1 cellular context compared by ENCODE assay signal in genomic region chr1:107142370-107142668, GRCh38.
TF ChIP-seq lines count a peak whose summit lies in the region.

No MANE protein-coding gene starts in this region.

TF ChIP-seq in K562, 482 proteins besides CTCF, POLR2A, EP300 and RAD21:
- TF ChIP-seq STAT6 (CRISPR knock-in tag; IDR thresholded peaks at IDR 0.05) (no peak), SPI1 (IDR thresholded peaks at IDR 0.05; ENCODE audit: borderline replicate concordance, low read depth, low read length) (no peak), SMARCC2 (IDR thresholded peaks at IDR 0.05; ENCODE audit: low read depth) (no peak), NFYB (IDR thresholded peaks at IDR 0.05; ENCODE audit: extremely low read depth, insufficient read length) (no peak), THRAP3 (IDR thresholded peaks at IDR 0.05; ENCODE audit: borderline replicate concordance) (no peak), CCNT2 (IDR thresholded peaks at IDR 0.05; ENCODE audit: borderline replicate concordance, extremely low read depth, insufficient read length, low read depth, low read length) (no peak), ZC3H4 (CRISPR knock-in tag; IDR thresholded peaks at IDR 0.05; ENCODE audit: borderline replicate concordance) (no peak), FIP1L1 (IDR thresholded peaks at IDR 0.05; ENCODE audit: low read depth, low read length, poor library complexity, severe bottlenecking) (no peak)
